Comparison of ENCODE assay signal across 8 cellular contexts in the genomic region with DNA sequence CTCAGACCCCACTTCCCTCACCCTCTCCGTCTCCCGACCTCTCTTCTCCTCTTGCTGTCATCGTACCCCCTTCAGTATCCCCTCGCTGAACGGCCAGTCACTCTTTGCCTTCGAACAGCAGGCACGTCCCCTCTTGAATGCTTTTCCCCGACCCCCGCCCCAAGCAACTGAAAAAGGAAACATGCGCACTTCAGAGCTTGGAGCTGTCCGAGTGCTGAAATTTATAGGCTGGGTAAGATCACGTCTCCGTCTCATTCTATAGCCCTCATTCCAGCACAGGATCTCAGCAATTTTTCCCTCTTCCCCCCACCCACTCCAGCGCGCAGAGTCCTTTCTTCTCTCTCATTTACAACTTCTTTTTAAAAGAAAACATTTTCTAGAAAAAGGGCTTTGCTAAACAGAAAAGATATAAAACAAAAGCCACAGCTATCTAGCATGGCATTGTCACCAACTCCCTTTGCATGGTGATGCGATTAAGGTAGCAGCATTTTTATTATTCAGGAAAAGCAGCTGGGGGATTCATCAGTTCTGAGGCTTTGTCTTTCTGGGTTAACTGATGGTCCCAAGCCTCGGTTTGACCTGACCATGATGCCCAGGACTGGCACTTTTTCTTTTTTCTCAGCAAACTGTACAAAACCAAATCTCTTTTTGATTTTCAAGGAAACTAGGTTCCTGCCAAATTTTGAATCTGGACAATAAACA.
DNase-seq lines count a peak whose midpoint lies in the region; TF ChIP-seq lines count a peak whose summit lies in the region.

A gene (plus strand): TSS at position 249 of the 702 bp plus-strand sequence. CDS start 522 bp downstream, outside the sequence.

- H3K27me3 Mint-ChIP-seq in nephron progenitor cell (ENCODE audit: low read depth, poor library complexity), result peaks cover 8% of the 10 kb centered on the region

- peaks cover 17% of the 10 kb centered on the region for H3K9me3 Mint-ChIP-seq in nephron progenitor cell

- no peaks in the 10 kb centered on the region for H3K36me3 Mint-ChIP-seq in nephron progenitor cell (ENCODE audit: low read depth)

- TF ChIP-seq CTCF in choroid plexus epithelial cell (conservative IDR thresholded peaks at IDR 0.05; ENCODE audit: low read depth, low read length), result no peak
- TF ChIP-seq CTCF in nephron progenitor cell (IDR thresholded peaks at IDR 0.05), result no peak

- peaks cover 5% of the 10 kb centered on the region for H3K4me1 Mint-ChIP-seq in nephron progenitor cell

- DNase-seq in ELF-1 (ENCODE audit: low read depth, low spot score), result peak; percentile 65
- DNase-seq in LoVo (ENCODE audit: low spot score), result peak; percentile 15
- DNase-seq in choroid plexus epithelial cell (ENCODE audit: low read depth), result peak; percentile 5
- DNase-seq in nephron progenitor cell, result peak; percentile 69
- DNase-seq in activated effector memory CD4-positive, alpha-beta T cell treated with anti-CD3 and anti-CD28 coated beads, Interleukin-2, amount 50 U/mL, for 16 hours, result no peak
- DNase-seq in KG1 (lab: John Stamatoyannopoulos, UW), result no peak
- DNase-seq in amniotic stem cell (lab: John Stamatoyannopoulos, UW), result no peak
- DNase-seq in NCI-H2081 treated with DMSO at 0.1 percent for 48 hours (lab: John Stamatoyannopoulos, UW), result no peak

- peak within 1 kb of the TSS; percentile 84 for H3K4me3 Mint-ChIP-seq in nephron progenitor cell

- no peak within 1 kb of the TSS for H3K4me3 ChIP-seq in choroid plexus epithelial cell (ENCODE audit: low read depth, low read length)

- H3K27ac Mint-ChIP-seq in nephron progenitor cell, result no peak within 1 kb of the TSS

Comparison
In these comparisons a context has a peak if more than half of its experiments do, and no peak if none do; other contexts are left out.
1. DNase-seq: peak in ELF-1 (single experiment), LoVo (single experiment), choroid plexus epithelial cell (single experiment) and nephron progenitor cell (single experiment); none in activated effector memory CD4-positive, alpha-beta T cell treated with anti-CD3 and anti-CD28 coated beads, Interleukin-2, amount 50 U/mL, for 16 hours (single experiment), KG1 (single experiment), amniotic stem cell (single experiment) and NCI-H2081 treated with DMSO at 0.1 percent for 48 hours (single experiment).